In genomic region chr1:201563941-201564340, GRCh38 we compare ENCODE assay signal across 17 cellular contexts.
"Had no signal": no experiment of that assay in that cellular context is flagged by ENCODE, and none has a peak within 500 bp of the region (broad histone marks: within the 10 kb centered on the region; RNA-seq: fewer than 3 reads in every experiment).

No MANE protein-coding gene starts in this region.

- H3K27ac ChIP-seq: gastrocnemius medialis, neural progenitor cell, ovary, right lobe of liver had no signal

- H3K4me2 ChIP-seq: neural progenitor cell had no signal

- H3K9ac ChIP-seq: neural progenitor cell had no signal

- H3K36me3 ChIP-seq: gastrocnemius medialis, neural progenitor cell, ovary, right lobe of liver, transverse colon had no signal

- H3K27me3 ChIP-seq: gastrocnemius medialis, heart right ventricle, neural progenitor cell, ovary, right lobe of liver, transverse colon had no signal

- H3K4me3 Mint-ChIP-seq: activated CD4-positive, alpha-beta T cell treated with anti-CD3 and anti-CD28 coated beads, Interleukin-2, amount 10 ng/mL, durations not matched to agents 7 days and 5 days; activated naive CD8-positive, alpha-beta T cell treated with anti-CD3 and anti-CD28 coated beads for 36 hours; activated T-helper 1 cell treated with anti-CD3 and anti-CD28 coated beads, Interleukin-12 subunit alpha, Interleukin-12 subunit beta, Interleukin-2, Interleukin-4 antibody, amounts not matched to agents 30 ng/mL and 10 ng/mL and 1 ng/mL, durations not matched to agents 14 hours and 24 hours and 36 hours; naive B cell; neural progenitor cell; stimulated activated memory B cell treated with anti-CD40 and anti-IgM and Interleukin-4, amounts not matched to agents 10 μg/mL and 1 μg/mL and 100 μg/mL, for 72 hours had no signal

- H3K4me1 ChIP-seq: right lobe of liver had no signal

- H3K9me3 Mint-ChIP-seq: activated CD4-positive, alpha-beta T cell treated with anti-CD3 and anti-CD28 coated beads, Interleukin-2, amount 10 ng/mL, durations not matched to agents 7 days and 5 days; activated naive CD8-positive, alpha-beta T cell treated with anti-CD3 and anti-CD28 coated beads for 36 hours; activated T-helper 1 cell treated with anti-CD3 and anti-CD28 coated beads, Interleukin-12 subunit alpha, Interleukin-12 subunit beta, Interleukin-2, Interleukin-4 antibody, amounts not matched to agents 30 ng/mL and 10 ng/mL and 1 ng/mL, durations not matched to agents 14 hours and 24 hours and 36 hours; naive B cell; neural progenitor cell; stimulated activated memory B cell treated with anti-CD40 and anti-IgM and Interleukin-4, amounts not matched to agents 10 μg/mL and 1 μg/mL and 100 μg/mL, for 72 hours had no signal

- H2AFZ ChIP-seq: neural progenitor cell had no signal

- ATAC-seq: gastrocnemius medialis; heart right ventricle; left cardiac atrium; right lobe of liver; stimulated activated memory B cell treated with anti-CD40 and anti-IgM and Interleukin-4, amounts not matched to agents 10 μg/mL and 1 μg/mL and 100 μg/mL, for 72 hours had no signal

- H3K36me3 Mint-ChIP-seq: activated naive CD8-positive, alpha-beta T cell treated with anti-CD3 and anti-CD28 coated beads for 36 hours; naive B cell; neural progenitor cell; stimulated activated memory B cell treated with anti-CD40 and anti-IgM and Interleukin-4, amounts not matched to agents 10 μg/mL and 1 μg/mL and 100 μg/mL, for 72 hours had no signal

- H3K27ac Mint-ChIP-seq: activated CD4-positive, alpha-beta T cell treated with anti-CD3 and anti-CD28 coated beads, Interleukin-2, amount 10 ng/mL, durations not matched to agents 7 days and 5 days; activated naive CD8-positive, alpha-beta T cell treated with anti-CD3 and anti-CD28 coated beads for 36 hours; activated T-helper 1 cell treated with anti-CD3 and anti-CD28 coated beads, Interleukin-12 subunit alpha, Interleukin-12 subunit beta, Interleukin-2, Interleukin-4 antibody, amounts not matched to agents 30 ng/mL and 10 ng/mL and 1 ng/mL, durations not matched to agents 14 hours and 24 hours and 36 hours; naive B cell; stimulated activated memory B cell treated with anti-CD40 and anti-IgM and Interleukin-4, amounts not matched to agents 10 μg/mL and 1 μg/mL and 100 μg/mL, for 72 hours had no signal

- DNase-seq: activated CD4-positive, alpha-beta T cell treated with anti-CD3 and anti-CD28 coated beads, Interleukin-2, amount 10 ng/mL, durations not matched to agents 7 days and 5 days; activated CD4-positive, CD25-positive, alpha-beta regulatory T cell; activated CD8-positive, alpha-beta memory T cell treated with anti-CD3 and anti-CD28 coated beads for 24 hours; activated naive CD8-positive, alpha-beta T cell treated with anti-CD3 and anti-CD28 coated beads for 36 hours; amygdala; effector memory CD4-positive, alpha-beta T cell; gastrocnemius medialis; heart right ventricle; left cardiac atrium; naive B cell; ovary; right lobe of liver; SW 1271; transverse colon had no signal

- H3K9me3 ChIP-seq: gastrocnemius medialis, heart right ventricle, ovary, right lobe of liver, transverse colon had no signal

- H3K4me3 ChIP-seq: gastrocnemius medialis, heart right ventricle, neural progenitor cell, ovary, right lobe of liver, transverse colon had no signal

- H3K27me3 Mint-ChIP-seq: activated CD4-positive, alpha-beta T cell treated with anti-CD3 and anti-CD28 coated beads, Interleukin-2, amount 10 ng/mL, durations not matched to agents 7 days and 5 days; activated naive CD8-positive, alpha-beta T cell treated with anti-CD3 and anti-CD28 coated beads for 36 hours; stimulated activated memory B cell treated with anti-CD40 and anti-IgM and Interleukin-4, amounts not matched to agents 10 μg/mL and 1 μg/mL and 100 μg/mL, for 72 hours had no signal
